ENCODE assay signal across 8 cellular contexts in the genomic region with DNA sequence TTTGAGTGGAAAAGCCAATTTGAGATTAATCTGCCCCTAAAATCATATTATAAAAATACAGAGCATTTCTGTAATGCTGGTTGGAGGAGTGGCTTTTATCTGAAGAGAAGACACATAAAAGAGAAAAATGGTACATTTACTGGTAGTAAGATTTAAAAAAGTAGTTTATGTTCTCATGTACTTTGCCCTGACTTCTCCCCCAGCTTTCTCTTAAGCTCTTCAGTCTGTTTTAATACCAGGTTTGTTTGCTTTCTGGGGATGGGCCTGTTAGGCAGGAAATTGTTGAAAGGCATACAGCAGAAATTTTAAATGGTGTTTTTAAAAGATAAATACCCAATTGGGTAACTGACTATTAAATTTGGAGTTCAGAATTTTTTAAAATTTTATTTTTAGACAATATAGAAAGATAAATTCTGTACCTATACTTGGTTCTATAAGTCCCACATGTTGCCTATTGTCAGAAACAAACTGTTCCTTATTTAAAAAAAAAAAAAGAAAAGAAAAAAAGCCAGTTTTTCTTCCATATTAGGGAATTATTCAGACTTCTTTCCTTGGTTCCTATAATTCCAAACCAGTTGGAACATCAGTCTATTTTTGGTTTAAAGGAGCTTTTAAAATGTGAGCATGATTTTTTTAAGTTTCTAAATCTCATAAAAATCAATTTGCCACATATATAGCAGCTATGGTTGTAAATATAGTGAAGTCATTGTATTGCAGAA.
DNase-seq lines count a peak whose midpoint lies in the region; ATAC-seq and TF ChIP-seq lines count a peak whose summit lies in the region.

No MANE protein-coding gene starts in this region.

- H3K4me3 Mint-ChIP-seq in CD8-positive, alpha-beta memory T cell: peak overlapping the region in 2 of 7 donors; percentile 23 to 49
- H3K4me3 Mint-ChIP-seq in naive thymus-derived CD4-positive, alpha-beta T cell: peak overlapping the region in 9 of 10 donors; percentile 60 to 87 (median 70)

- no peaks in the 10 kb centered on the region for H3K9me3 Mint-ChIP-seq in CD8-positive, alpha-beta memory T cell
- no peaks in the 10 kb centered on the region for H3K9me3 Mint-ChIP-seq in naive thymus-derived CD4-positive, alpha-beta T cell

- H3K27me3 ChIP-seq in CD8-positive, alpha-beta memory T cell (ENCODE audit: insufficient read depth, low read length, poor library complexity, severe bottlenecking): no peaks in the 10 kb centered on the region
- H3K27me3 ChIP-seq in ascending aorta: no peaks in the 10 kb centered on the region
- no peaks in the 10 kb centered on the region for H3K27me3 ChIP-seq in naive thymus-derived CD4-positive, alpha-beta T cell (ENCODE audit: control insufficient read depth in 2 of 2, insufficient read depth in 2 of 2, low read length in 2 of 2)

- H3K36me3 ChIP-seq in CD8-positive, alpha-beta memory T cell (ENCODE audit: insufficient read depth, low read length): no peaks in the 10 kb centered on the region
- H3K36me3 ChIP-seq in ascending aorta: no peaks in the 10 kb centered on the region
- no peaks in the 10 kb centered on the region for H3K36me3 ChIP-seq in naive thymus-derived CD4-positive, alpha-beta T cell (ENCODE audit: control insufficient read depth in 2 of 3, insufficient read depth in 3 of 3, low read length in 3 of 3)

- DNase-seq in CD8-positive, alpha-beta memory T cell: no peak
- DNase-seq in ascending aorta (ENCODE audit: low spot score in 2 of 2) (no peak), superior temporal gyrus (ENCODE audit: extremely low spot score) (no peak)
- peak in 3 of 9 donors; percentile 31 to 53 (median 49) for DNase-seq in naive thymus-derived CD4-positive, alpha-beta T cell
- no peak for DNase-seq in stimulated activated CD4-positive, alpha-beta T cell treated with anti-CD3 and anti-CD28 coated beads, Interleukin-4, amount 100 ng/mL, for 24 hours

- H3K36me3 Mint-ChIP-seq in CD8-positive, alpha-beta memory T cell: peaks cover 0 to 5% (median 2%) of the 10 kb centered on the region in 3 donors
- H3K36me3 Mint-ChIP-seq in naive thymus-derived CD4-positive, alpha-beta T cell: peaks cover 5 to 22% (median 8%) of the 10 kb centered on the region in 5 donors

- TF ChIP-seq RAD21 in Ishikawa (IDR thresholded peaks at IDR 0.05; ENCODE audit: low read depth): no peak

- H3K4me1 ChIP-seq in CD8-positive, alpha-beta memory T cell (ENCODE audit: insufficient read depth, low read length): peaks cover 49% of the 10 kb centered on the region
- peaks cover 12 to 43% of the 10 kb centered on the region in 2 donors for H3K4me1 ChIP-seq in ascending aorta
- peaks cover 12 to 54% of the 10 kb centered on the region in 2 donors for H3K4me1 ChIP-seq in naive thymus-derived CD4-positive, alpha-beta T cell (ENCODE audit: control insufficient read depth in 2 of 2, insufficient read depth in 2 of 2, low read length in 2 of 2)

- POLR2A ChIA-PET in CD8-positive, alpha-beta memory T cell (lab: Charles Lee): interaction anchor here (0.6 to 2.0 kb wide), 7 partner anchors 45 to 1188 kb away, joined by 3 to 14 read pairs (median 3); partner anchors contain the start of gene ARID5B
- POLR2A ChIA-PET in naive thymus-derived CD4-positive, alpha-beta T cell (lab: Charles Lee): interaction anchor here (0.5 to 6.1 kb wide), 11 partner anchors 9 to 211 kb away, joined by 3 to 51 read pairs (median 4); partner anchors contain the start of gene ARID5B

- no peak overlapping the region for H3K27ac ChIP-seq in CD8-positive, alpha-beta memory T cell (ENCODE audit: low read depth, low read length)
- peak overlapping the region; percentile 84 to 90 for H3K27ac ChIP-seq in ascending aorta
- peak overlapping the region; percentile 60 for H3K27ac ChIP-seq in naive thymus-derived CD4-positive, alpha-beta T cell (ENCODE audit: low read depth, low read length)

- no peaks in the 10 kb centered on the region for H3K9me3 ChIP-seq in CD8-positive, alpha-beta memory T cell (ENCODE audit: low read length)
- no peaks in the 10 kb centered on the region for H3K9me3 ChIP-seq in ascending aorta
- no peaks in the 10 kb centered on the region for H3K9me3 ChIP-seq in naive thymus-derived CD4-positive, alpha-beta T cell (ENCODE audit: control insufficient read depth in 2 of 3, low read length in 3 of 3)

- intact Hi-C loops in ascending aorta (cut with DNase I): loop anchor here (1.0 to 10.0 kb wide), 6 partner anchors 19 to 207 kb away; no protein-coding TSS in a partner anchor
- intact Hi-C loops in naive thymus-derived CD4-positive, alpha-beta T cell (cut with micrococcal nuclease): loop anchor here (1.0 to 5.0 kb wide), 16 partner anchors 10 to 489 kb away; no protein-coding TSS in a partner anchor

- no peak for TF ChIP-seq CTCF in ascending aorta (IDR thresholded peaks at IDR 0.05)

- ATAC-seq in naive thymus-derived CD4-positive, alpha-beta T cell: no peak
- ATAC-seq in HG03432 (IDR thresholded peaks at IDR 0.05; ENCODE audit: unreplicated experiment) (no peak), HG03039 (IDR thresholded peaks at IDR 0.05; ENCODE audit: unreplicated experiment) (no peak)

- CTCF ChIA-PET in CD8-positive, alpha-beta memory T cell (lab: Charles Lee): interaction anchor here (0.8 to 7.8 kb wide), 25 partner anchors 9 to 227 kb away, joined by 3 to 69 read pairs (median 5); partner anchors contain the start of gene ARID5B
- CTCF ChIA-PET in naive thymus-derived CD4-positive, alpha-beta T cell (lab: Charles Lee): interaction anchor here (0.6 to 5.2 kb wide), 29 partner anchors 12 to 386 kb away, joined by 3 to 112 read pairs (median 4); partner anchors contain the start of gene ARID5B

- H3K27ac Mint-ChIP-seq in CD8-positive, alpha-beta memory T cell: peak overlapping the region in 4 of 8 donors; percentile 1 to 85 (median 64)
- peak overlapping the region; percentile 71 to 94 (median 85) for H3K27ac Mint-ChIP-seq in naive thymus-derived CD4-positive, alpha-beta T cell

- no peaks in the 10 kb centered on the region for H3K27me3 Mint-ChIP-seq in CD8-positive, alpha-beta memory T cell
- no peaks in the 10 kb centered on the region for H3K27me3 Mint-ChIP-seq in naive thymus-derived CD4-positive, alpha-beta T cell

- H3K4me3 ChIP-seq in CD8-positive, alpha-beta memory T cell (ENCODE audit: low read length): peak overlapping the region; percentile 10
- peak overlapping the region in 1 of 2 donors; percentile 25 for H3K4me3 ChIP-seq in ascending aorta
- no peak overlapping the region for H3K4me3 ChIP-seq in naive thymus-derived CD4-positive, alpha-beta T cell (ENCODE audit: low read length)

- TF ChIP-seq EP300 in Ishikawa (IDR thresholded peaks at IDR 0.05; ENCODE audit: borderline replicate concordance): no peak

- peaks cover 49 to 80% (median 70%) of the 10 kb centered on the region in 3 donors for H3K4me1 Mint-ChIP-seq in CD8-positive, alpha-beta memory T cell
- H3K4me1 Mint-ChIP-seq in naive thymus-derived CD4-positive, alpha-beta T cell: peaks cover 44 to 92% (median 86%) of the 10 kb centered on the region in 7 donors

TF ChIP-seq in Ishikawa, 13 proteins besides CTCF, POLR2A, EP300 and RAD21:
- no peak for TF ChIP-seq NFIC (IDR thresholded peaks at IDR 0.05)
- no peak for TF ChIP-seq ZBTB7A (IDR thresholded peaks at IDR 0.05; ENCODE audit: low read depth)
- TF ChIP-seq, protein P1, sequence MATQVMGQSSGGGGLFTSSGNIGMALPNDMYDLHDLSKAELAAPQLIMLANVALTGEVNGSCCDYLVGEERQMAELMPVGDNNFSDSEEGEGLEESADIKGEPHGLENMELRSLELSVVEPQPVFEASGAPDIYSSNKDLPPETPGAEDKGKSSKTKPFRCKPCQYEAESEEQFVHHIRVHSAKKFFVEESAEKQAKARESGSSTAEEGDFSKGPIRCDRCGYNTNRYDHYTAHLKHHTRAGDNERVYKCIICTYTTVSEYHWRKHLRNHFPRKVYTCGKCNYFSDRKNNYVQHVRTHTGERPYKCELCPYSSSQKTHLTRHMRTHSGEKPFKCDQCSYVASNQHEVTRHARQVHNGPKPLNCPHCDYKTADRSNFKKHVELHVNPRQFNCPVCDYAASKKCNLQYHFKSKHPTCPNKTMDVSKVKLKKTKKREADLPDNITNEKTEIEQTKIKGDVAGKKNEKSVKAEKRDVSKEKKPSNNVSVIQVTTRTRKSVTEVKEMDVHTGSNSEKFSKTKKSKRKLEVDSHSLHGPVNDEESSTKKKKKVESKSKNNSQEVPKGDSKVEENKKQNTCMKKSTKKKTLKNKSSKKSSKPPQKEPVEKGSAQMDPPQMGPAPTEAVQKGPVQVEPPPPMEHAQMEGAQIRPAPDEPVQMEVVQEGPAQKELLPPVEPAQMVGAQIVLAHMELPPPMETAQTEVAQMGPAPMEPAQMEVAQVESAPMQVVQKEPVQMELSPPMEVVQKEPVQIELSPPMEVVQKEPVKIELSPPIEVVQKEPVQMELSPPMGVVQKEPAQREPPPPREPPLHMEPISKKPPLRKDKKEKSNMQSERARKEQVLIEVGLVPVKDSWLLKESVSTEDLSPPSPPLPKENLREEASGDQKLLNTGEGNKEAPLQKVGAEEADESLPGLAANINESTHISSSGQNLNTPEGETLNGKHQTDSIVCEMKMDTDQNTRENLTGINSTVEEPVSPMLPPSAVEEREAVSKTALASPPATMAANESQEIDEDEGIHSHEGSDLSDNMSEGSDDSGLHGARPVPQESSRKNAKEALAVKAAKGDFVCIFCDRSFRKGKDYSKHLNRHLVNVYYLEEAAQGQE (IDR thresholded peaks at IDR 0.05; ENCODE audit: low read depth): no peak
- no peak for TF ChIP-seq TCF12 (IDR thresholded peaks at IDR 0.05; ENCODE audit: low read depth)
- TF ChIP-seq FOXM1 (IDR thresholded peaks at IDR 0.05; ENCODE audit: borderline replicate concordance, low read depth): peak; percentile 1; the same call in 1 of the 2 replicates
